1 cellular context compared by ENCODE assay signal in the genomic region with DNA sequence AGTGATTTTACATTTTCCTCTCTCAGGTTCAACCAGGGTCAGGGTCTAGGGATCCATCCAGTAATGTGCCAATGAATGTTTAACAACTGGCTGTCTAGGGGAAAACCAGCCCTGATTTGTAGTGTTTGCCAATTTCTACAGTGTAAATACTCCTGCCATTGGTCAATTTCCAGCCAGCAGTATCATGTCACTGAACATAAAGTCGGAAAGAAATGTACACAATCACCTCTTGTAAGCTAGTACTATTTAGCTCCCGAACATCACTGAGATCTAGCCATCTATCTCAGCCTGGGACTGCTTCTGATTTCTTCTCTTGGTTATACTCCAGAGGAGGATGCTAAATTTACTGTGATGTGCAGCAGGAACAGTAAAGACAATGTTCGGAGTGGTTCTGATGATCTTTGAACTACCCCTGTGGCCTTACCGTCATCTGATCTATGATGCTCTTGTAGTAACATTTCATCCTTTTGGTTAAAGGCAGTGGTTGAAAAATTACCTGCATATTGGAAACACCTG.
TF ChIP-seq lines count a peak whose summit lies in the region.

No MANE protein-coding gene starts in this region.

TF ChIP-seq in HepG2, 621 proteins besides CTCF, POLR2A, EP300 and RAD21 (continued from another document and continues in another):
- TF ChIP-seq, protein P1, sequence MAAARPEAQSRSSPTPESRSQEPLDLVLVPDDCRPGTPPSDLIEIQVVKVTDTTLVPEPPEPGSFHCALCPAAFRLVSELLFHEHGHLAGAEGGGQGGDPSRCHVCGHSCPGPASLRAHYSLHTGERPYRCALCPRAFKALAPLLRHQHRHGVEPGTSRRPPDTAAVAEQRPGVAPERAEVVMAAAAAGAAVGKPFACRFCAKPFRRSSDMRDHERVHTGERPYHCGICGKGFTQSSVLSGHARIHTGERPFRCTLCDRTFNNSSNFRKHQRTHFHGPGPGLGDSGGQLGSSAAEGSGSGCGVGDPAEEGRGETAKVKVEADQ (CRISPR knock-in tag; IDR thresholded peaks at IDR 0.05; ENCODE audit: borderline replicate concordance) = no peak
- TF ChIP-seq, protein P2, sequence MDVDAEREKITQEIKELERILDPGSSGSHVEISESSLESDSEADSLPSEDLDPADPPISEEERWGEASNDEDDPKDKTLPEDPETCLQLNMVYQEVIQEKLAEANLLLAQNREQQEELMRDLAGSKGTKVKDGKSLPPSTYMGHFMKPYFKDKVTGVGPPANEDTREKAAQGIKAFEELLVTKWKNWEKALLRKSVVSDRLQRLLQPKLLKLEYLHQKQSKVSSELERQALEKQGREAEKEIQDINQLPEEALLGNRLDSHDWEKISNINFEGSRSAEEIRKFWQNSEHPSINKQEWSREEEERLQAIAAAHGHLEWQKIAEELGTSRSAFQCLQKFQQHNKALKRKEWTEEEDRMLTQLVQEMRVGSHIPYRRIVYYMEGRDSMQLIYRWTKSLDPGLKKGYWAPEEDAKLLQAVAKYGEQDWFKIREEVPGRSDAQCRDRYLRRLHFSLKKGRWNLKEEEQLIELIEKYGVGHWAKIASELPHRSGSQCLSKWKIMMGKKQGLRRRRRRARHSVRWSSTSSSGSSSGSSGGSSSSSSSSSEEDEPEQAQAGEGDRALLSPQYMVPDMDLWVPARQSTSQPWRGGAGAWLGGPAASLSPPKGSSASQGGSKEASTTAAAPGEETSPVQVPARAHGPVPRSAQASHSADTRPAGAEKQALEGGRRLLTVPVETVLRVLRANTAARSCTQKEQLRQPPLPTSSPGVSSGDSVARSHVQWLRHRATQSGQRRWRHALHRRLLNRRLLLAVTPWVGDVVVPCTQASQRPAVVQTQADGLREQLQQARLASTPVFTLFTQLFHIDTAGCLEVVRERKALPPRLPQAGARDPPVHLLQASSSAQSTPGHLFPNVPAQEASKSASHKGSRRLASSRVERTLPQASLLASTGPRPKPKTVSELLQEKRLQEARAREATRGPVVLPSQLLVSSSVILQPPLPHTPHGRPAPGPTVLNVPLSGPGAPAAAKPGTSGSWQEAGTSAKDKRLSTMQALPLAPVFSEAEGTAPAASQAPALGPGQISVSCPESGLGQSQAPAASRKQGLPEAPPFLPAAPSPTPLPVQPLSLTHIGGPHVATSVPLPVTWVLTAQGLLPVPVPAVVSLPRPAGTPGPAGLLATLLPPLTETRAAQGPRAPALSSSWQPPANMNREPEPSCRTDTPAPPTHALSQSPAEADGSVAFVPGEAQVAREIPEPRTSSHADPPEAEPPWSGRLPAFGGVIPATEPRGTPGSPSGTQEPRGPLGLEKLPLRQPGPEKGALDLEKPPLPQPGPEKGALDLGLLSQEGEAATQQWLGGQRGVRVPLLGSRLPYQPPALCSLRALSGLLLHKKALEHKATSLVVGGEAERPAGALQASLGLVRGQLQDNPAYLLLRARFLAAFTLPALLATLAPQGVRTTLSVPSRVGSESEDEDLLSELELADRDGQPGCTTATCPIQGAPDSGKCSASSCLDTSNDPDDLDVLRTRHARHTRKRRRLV (CRISPR knock-in tag; IDR thresholded peaks at IDR 0.05) = no peak
- TF ChIP-seq ZNF331 (CRISPR knock-in tag; IDR thresholded peaks at IDR 0.05) (peak; percentile 62; the same call in 1 of the 2 replicates), CEBPG (CRISPR knock-in tag; IDR thresholded peaks at IDR 0.05) (peak; percentile 69), SOX5 (CRISPR knock-in tag; IDR thresholded peaks at IDR 0.05; ENCODE audit: borderline replicate concordance) (peak; percentile 72; the same call in 1 of the 2 replicates), NRL (CRISPR knock-in tag; IDR thresholded peaks at IDR 0.05; ENCODE audit: borderline replicate concordance) (no peak), ELF4 (CRISPR knock-in tag; IDR thresholded peaks at IDR 0.05; ENCODE audit: borderline replicate concordance) (peak; percentile 77), HMG20B (CRISPR knock-in tag; conservative IDR thresholded peaks at IDR 0.05) (0 out of 2 replicates have a peak, but pooled peaks have one; percentile 60), EZH2 (conservative IDR thresholded peaks at IDR 0.05; ENCODE audit: low read depth, low read length) (no peak), ARNTL (CRISPR knock-in tag; IDR thresholded peaks at IDR 0.05) (0 out of 2 replicates have a peak, but pooled peaks have one; percentile 4), ZNF160 (CRISPR knock-in tag; IDR thresholded peaks at IDR 0.05) (0 out of 2 replicates have a peak, but pooled peaks have one; percentile 26), EHMT2 (IDR thresholded peaks at IDR 0.05; ENCODE audit: borderline replicate concordance, low read depth, low read length) (peak; percentile 77; the same call in 1 of the 2 replicates), NONO (IDR thresholded peaks at IDR 0.05) (no peak), NONO (CRISPR knock-in tag; conservative IDR thresholded peaks at IDR 0.05) (no peak), LCORL (IDR thresholded peaks at IDR 0.05) (no peak), LCORL (CRISPR knock-in tag; IDR thresholded peaks at IDR 0.05) (peak; percentile 58; the same call in 1 of the 2 replicates), SCMH1 (CRISPR knock-in tag; IDR thresholded peaks at IDR 0.05; ENCODE audit: borderline replicate concordance) (0 out of 2 replicates have a peak, but pooled peaks have one; percentile 77), GLI4 (CRISPR knock-in tag; IDR thresholded peaks at IDR 0.05; ENCODE audit: borderline replicate concordance) (no peak), ZNF205 (CRISPR knock-in tag; IDR thresholded peaks at IDR 0.05) (0 out of 2 replicates have a peak, but pooled peaks have one; percentile 43), ZNF644 (CRISPR knock-in tag; IDR thresholded peaks at IDR 0.05; ENCODE audit: low read depth) (peak; percentile 89), CENPX (CRISPR knock-in tag; IDR thresholded peaks at IDR 0.05) (0 out of 2 replicates have a peak, but pooled peaks have one; percentile 37), ZIK1 (CRISPR knock-in tag; IDR thresholded peaks at IDR 0.05; ENCODE audit: borderline replicate concordance, low read depth) (no peak), SRSF4 (IDR thresholded peaks at IDR 0.05; ENCODE audit: low read depth, low read length, poor library complexity, severe bottlenecking) (no peak), ZNF746 (CRISPR knock-in tag; IDR thresholded peaks at IDR 0.05) (no peak), HOXA5 (CRISPR knock-in tag; IDR thresholded peaks at IDR 0.05) (peak; percentile 35; the same call in 1 of the 2 replicates), ZNF335 (CRISPR knock-in tag; IDR thresholded peaks at IDR 0.05) (no peak; the same call in 1 of the 2 replicates), HNF4A (CRISPR knock-in tag; IDR thresholded peaks at IDR 0.05) (peak; percentile 56; the same call in 1 of the 2 replicates), FOXO1 (CRISPR knock-in tag; IDR thresholded peaks at IDR 0.05) (peak; percentile 74; the same call in 1 of the 2 replicates), FOXK1 (CRISPR knock-in tag; IDR thresholded peaks at IDR 0.05; ENCODE audit: borderline replicate concordance, low read depth) (peak; percentile 88; the same call in 1 of the 2 replicates), ZNF792 (CRISPR knock-in tag; IDR thresholded peaks at IDR 0.05) (peak; percentile 51; the same call in 1 of the 2 replicates), NR2C2 (CRISPR knock-in tag; IDR thresholded peaks at IDR 0.05; ENCODE audit: borderline replicate concordance) (peak; percentile 70), GFI1 (CRISPR knock-in tag; IDR thresholded peaks at IDR 0.05; ENCODE audit: borderline replicate concordance) (peak; percentile 91; the same call in 1 of the 2 replicates)
- TF ChIP-seq, protein P3, sequence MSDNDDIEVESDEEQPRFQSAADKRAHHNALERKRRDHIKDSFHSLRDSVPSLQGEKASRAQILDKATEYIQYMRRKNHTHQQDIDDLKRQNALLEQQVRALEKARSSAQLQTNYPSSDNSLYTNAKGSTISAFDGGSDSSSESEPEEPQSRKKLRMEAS (IDR thresholded peaks at IDR 0.05) = no peak
- TF ChIP-seq, protein P4, sequence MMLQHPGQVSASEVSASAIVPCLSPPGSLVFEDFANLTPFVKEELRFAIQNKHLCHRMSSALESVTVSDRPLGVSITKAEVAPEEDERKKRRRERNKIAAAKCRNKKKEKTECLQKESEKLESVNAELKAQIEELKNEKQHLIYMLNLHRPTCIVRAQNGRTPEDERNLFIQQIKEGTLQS (CRISPR knock-in tag; IDR thresholded peaks at IDR 0.05) = no peak
- TF ChIP-seq, protein P5, sequence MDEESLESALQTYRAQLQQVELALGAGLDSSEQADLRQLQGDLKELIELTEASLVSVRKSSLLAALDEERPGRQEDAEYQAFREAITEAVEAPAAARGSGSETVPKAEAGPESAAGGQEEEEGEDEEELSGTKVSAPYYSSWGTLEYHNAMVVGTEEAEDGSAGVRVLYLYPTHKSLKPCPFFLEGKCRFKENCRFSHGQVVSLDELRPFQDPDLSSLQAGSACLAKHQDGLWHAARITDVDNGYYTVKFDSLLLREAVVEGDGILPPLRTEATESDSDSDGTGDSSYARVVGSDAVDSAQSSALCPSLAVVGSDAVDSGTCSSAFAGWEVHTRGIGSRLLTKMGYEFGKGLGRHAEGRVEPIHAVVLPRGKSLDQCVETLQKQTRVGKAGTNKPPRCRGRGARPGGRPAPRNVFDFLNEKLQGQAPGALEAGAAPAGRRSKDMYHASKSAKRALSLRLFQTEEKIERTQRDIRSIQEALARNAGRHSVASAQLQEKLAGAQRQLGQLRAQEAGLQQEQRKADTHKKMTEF (CRISPR knock-in tag; IDR thresholded peaks at IDR 0.05) = peak; percentile 85
- TF ChIP-seq, protein P6, sequence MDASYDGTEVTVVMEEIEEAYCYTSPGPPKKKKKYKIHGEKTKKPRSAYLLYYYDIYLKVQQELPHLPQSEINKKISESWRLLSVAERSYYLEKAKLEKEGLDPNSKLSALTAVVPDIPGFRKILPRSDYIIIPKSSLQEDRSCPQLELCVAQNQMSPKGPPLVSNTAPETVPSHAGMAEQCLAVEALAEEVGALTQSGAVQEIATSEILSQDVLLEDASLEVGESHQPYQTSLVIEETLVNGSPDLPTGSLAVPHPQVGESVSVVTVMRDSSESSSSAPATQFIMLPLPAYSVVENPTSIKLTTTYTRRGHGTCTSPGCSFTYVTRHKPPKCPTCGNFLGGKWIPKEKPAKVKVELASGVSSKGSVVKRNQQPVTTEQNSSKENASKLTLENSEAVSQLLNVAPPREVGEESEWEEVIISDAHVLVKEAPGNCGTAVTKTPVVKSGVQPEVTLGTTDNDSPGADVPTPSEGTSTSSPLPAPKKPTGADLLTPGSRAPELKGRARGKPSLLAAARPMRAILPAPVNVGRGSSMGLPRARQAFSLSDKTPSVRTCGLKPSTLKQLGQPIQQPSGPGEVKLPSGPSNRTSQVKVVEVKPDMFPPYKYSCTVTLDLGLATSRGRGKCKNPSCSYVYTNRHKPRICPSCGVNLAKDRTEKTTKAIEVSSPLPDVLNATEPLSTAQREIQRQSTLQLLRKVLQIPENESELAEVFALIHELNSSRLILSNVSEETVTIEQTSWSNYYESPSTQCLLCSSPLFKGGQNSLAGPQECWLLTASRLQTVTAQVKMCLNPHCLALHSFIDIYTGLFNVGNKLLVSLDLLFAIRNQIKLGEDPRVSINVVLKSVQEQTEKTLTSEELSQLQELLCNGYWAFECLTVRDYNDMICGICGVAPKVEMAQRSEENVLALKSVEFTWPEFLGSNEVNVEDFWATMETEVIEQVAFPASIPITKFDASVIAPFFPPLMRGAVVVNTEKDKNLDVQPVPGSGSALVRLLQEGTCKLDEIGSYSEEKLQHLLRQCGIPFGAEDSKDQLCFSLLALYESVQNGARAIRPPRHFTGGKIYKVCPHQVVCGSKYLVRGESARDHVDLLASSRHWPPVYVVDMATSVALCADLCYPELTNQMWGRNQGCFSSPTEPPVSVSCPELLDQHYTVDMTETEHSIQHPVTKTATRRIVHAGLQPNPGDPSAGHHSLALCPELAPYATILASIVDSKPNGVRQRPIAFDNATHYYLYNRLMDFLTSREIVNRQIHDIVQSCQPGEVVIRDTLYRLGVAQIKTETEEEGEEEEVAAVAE (CRISPR knock-in tag; IDR thresholded peaks at IDR 0.05; ENCODE audit: borderline replicate concordance) = peak; percentile 65; the same call in 1 of the 2 replicates
- TF ChIP-seq, protein P7, sequence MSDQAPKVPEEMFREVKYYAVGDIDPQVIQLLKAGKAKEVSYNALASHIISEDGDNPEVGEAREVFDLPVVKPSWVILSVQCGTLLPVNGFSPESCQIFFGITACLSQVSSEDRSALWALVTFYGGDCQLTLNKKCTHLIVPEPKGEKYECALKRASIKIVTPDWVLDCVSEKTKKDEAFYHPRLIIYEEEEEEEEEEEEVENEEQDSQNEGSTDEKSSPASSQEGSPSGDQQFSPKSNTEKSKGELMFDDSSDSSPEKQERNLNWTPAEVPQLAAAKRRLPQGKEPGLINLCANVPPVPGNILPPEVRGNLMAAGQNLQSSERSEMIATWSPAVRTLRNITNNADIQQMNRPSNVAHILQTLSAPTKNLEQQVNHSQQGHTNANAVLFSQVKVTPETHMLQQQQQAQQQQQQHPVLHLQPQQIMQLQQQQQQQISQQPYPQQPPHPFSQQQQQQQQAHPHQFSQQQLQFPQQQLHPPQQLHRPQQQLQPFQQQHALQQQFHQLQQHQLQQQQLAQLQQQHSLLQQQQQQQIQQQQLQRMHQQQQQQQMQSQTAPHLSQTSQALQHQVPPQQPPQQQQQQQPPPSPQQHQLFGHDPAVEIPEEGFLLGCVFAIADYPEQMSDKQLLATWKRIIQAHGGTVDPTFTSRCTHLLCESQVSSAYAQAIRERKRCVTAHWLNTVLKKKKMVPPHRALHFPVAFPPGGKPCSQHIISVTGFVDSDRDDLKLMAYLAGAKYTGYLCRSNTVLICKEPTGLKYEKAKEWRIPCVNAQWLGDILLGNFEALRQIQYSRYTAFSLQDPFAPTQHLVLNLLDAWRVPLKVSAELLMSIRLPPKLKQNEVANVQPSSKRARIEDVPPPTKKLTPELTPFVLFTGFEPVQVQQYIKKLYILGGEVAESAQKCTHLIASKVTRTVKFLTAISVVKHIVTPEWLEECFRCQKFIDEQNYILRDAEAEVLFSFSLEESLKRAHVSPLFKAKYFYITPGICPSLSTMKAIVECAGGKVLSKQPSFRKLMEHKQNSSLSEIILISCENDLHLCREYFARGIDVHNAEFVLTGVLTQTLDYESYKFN (CRISPR knock-in tag; conservative IDR thresholded peaks at IDR 0.05) = peak; percentile 84
- TF ChIP-seq, protein P8, sequence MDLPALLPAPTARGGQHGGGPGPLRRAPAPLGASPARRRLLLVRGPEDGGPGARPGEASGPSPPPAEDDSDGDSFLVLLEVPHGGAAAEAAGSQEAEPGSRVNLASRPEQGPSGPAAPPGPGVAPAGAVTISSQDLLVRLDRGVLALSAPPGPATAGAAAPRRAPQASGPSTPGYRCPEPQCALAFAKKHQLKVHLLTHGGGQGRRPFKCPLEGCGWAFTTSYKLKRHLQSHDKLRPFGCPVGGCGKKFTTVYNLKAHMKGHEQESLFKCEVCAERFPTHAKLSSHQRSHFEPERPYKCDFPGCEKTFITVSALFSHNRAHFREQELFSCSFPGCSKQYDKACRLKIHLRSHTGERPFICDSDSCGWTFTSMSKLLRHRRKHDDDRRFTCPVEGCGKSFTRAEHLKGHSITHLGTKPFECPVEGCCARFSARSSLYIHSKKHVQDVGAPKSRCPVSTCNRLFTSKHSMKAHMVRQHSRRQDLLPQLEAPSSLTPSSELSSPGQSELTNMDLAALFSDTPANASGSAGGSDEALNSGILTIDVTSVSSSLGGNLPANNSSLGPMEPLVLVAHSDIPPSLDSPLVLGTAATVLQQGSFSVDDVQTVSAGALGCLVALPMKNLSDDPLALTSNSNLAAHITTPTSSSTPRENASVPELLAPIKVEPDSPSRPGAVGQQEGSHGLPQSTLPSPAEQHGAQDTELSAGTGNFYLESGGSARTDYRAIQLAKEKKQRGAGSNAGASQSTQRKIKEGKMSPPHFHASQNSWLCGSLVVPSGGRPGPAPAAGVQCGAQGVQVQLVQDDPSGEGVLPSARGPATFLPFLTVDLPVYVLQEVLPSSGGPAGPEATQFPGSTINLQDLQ (CRISPR knock-in tag; IDR thresholded peaks at IDR 0.05) = peak; percentile 64; the same call in 1 of the 2 replicates
